Comparison of ENCODE assay signal across 1 cellular context in genomic region chr5:151070449-151070848, GRCh38.
TF ChIP-seq lines count a peak whose summit lies in the region.

No MANE protein-coding gene starts in this region.

TF ChIP-seq in SK-N-SH, 30 proteins besides CTCF, POLR2A, EP300 and RAD21 (continued from another document):
- TF ChIP-seq USF2 (IDR thresholded peaks at IDR 0.05; ENCODE audit: borderline replicate concordance, low read depth, low read length) (no peak), SIN3A (IDR thresholded peaks at IDR 0.05; ENCODE audit: borderline replicate concordance, low read depth, low read length) (peak; percentile 48; the same call in 1 of the 2 replicates), TCF12 (IDR thresholded peaks at IDR 0.05) (peak; percentile 33; the same call in 1 of the 2 replicates)
